9 cellular contexts compared by ENCODE assay signal in the genomic region with DNA sequence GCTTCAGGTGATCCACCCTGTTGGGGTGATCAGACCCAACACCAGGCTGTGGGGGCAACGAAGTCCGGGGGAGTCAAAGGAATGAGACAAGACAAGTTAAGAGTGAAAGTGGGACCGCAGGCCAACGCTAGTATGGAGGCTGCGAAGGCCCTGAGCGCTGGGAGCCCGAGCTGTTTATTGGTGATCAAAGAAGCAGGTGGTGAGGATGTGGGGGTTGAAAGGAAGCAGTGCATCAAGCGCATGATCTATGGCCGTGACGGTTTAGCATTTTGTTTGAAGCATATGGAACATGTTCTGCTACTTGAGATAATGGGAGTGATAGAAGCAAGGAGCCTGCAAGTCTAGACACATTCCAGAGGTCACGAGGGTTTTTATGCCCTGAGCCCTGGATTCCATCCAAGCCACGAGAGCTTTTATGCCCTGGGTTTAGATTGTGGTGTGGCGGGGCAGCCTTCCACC. TPM values are rescaled to one million over a fixed set of nuclear protein-coding genes. Genes with fewer than 3 reads are reported as not detected.
DNase-seq lines count a peak whose midpoint lies in the region; ATAC-seq and FAIRE-seq lines count a peak whose summit lies in the region.
"Had no signal": no experiment of that assay in that cellular context is flagged by ENCODE, and none has a peak within 500 bp of the region (broad histone marks: within the 10 kb centered on the region; RNA-seq: fewer than 3 reads in every experiment).

No MANE protein-coding gene starts in this region.

- DNase-seq in NCI-H1417 (lab: John Stamatoyannopoulos, UW): peak; percentile 10 to 88 (median 37)
- no peak for DNase-seq in NCI-H1417 treated with DMSO at 0.1 percent for 48 hours (lab: John Stamatoyannopoulos, UW)
- peak; percentile 46 for DNase-seq in activated T-cell treated with anti-CD3 and anti-CD28 coated beads for 4 hours
- peak; percentile 49 for DNase-seq in iris pigment epithelial cell (ENCODE audit: low read depth)
- DNase-seq in stimulated activated naive CD8-positive, alpha-beta T cell treated with anti-CD3 and anti-CD28 coated beads, Interleukin-15, Interleukin-2, amounts not matched to agents 100 U/mL and 50 U/mL, for 24 hours: peak; percentile 53
- no peak for DNase-seq in globus pallidus (ENCODE audit: low spot score)
- no peak for DNase-seq in dedifferentiated amniotic fluid mesenchymal stem cell (ENCODE audit: extremely low spot score)
- DNase-seq in frontal cortex (ENCODE audit: low spot score in 2 of 2): no peak
- DNase-seq: 8988T had no signal

- no peak for FAIRE-seq in frontal cortex (lab: Jason Lieb, UNC)

- ATAC-seq in stimulated activated naive CD8-positive, alpha-beta T cell treated with anti-CD3 and anti-CD28 coated beads, Interleukin-15, Interleukin-2, amounts not matched to agents 100 U/mL and 50 U/mL, for 24 hours: peak; percentile 42

RNA-seq across cellular contexts. Expression of a gene that starts 49.5 kb away (rescaled TPM):
- 1.2 TPM for total RNA-seq in frontal cortex

Comparison
In these comparisons a context has a peak if more than half of its experiments do, and no peak if none do; other contexts are left out.
1. DNase-seq: peak in NCI-H1417 (3 of 3), activated T-cell treated with anti-CD3 and anti-CD28 coated beads for 4 hours (single experiment), iris pigment epithelial cell (single experiment) and stimulated activated naive CD8-positive, alpha-beta T cell treated with anti-CD3 and anti-CD28 coated beads, Interleukin-15, Interleukin-2, amounts not matched to agents 100 U/mL and 50 U/mL, for 24 hours (single experiment); none in NCI-H1417 treated with DMSO at 0.1 percent for 48 hours (single experiment), globus pallidus (single experiment), dedifferentiated amniotic fluid mesenchymal stem cell (single experiment) and frontal cortex (0 of 2).